ENCODE assay signal across 8 cellular contexts in genomic region chr2:152174574-152174973, GRCh38. TPM values are rescaled to one million over a fixed set of nuclear protein-coding genes. Genes with fewer than 3 reads are reported as not detected.
DNase-seq lines count a peak whose midpoint lies in the region; ATAC-seq and TF ChIP-seq lines count a peak whose summit lies in the region.

No MANE protein-coding gene starts in this region.

- H3K9me3 ChIP-seq in CD4-positive, CD25-positive, alpha-beta regulatory T cell (ENCODE audit: control insufficient read depth in 2 of 2, low read length in 2 of 2): no peaks in the 10 kb centered on the region
- H3K9me3 ChIP-seq in NT2/D1 (ENCODE audit: insufficient read depth, low read length) (no peaks in the 10 kb centered on the region), neutrophil (no peaks in the 10 kb centered on the region)

- TF ChIP-seq CTCF in endothelial cell (IDR thresholded peaks at IDR 0.05; ENCODE audit: unreplicated experiment) (no peak), neutrophil (IDR thresholded peaks at IDR 0.05) (no peak)

- no peak for ATAC-seq in CD4-positive, CD25-positive, alpha-beta regulatory T cell (ENCODE audit: low read depth in 2 of 2)
- no peak for ATAC-seq in GM21619 (IDR thresholded peaks at IDR 0.05; ENCODE audit: unreplicated experiment)

- peak overlapping the region; percentile 97 for H3K4me3 ChIP-seq in CD4-positive, CD25-positive, alpha-beta regulatory T cell (ENCODE audit: low read depth, low read length)
- peak overlapping the region; percentile 98 for H3K4me3 ChIP-seq in NT2/D1 (ENCODE audit: insufficient read length, low read depth)
- peak overlapping the region; percentile 82 to 88 for H3K4me3 ChIP-seq in neutrophil (ENCODE audit: low read depth in 1 of 2, low read length in 1 of 2)

- H3K4me1 ChIP-seq in CD4-positive, CD25-positive, alpha-beta regulatory T cell (ENCODE audit: control insufficient read depth, insufficient read depth, low read length, poor library complexity, severe bottlenecking): peaks cover 23% of the 10 kb centered on the region
- H3K4me1 ChIP-seq in NT2/D1 (ENCODE audit: insufficient read depth, insufficient read length) (no peaks in the 10 kb centered on the region), neutrophil (ENCODE audit: control insufficient read depth in 1 of 2, insufficient read depth in 1 of 2, low read depth in 1 of 2, low read length in 1 of 2) (peaks cover 25 to 36% of the 10 kb centered on the region in 2 experiments)

- H3K9me3 Mint-ChIP-seq in CD4-positive, CD25-positive, alpha-beta regulatory T cell: no peaks in the 10 kb centered on the region
- H3K9me3 Mint-ChIP-seq in endothelial cell (ENCODE audit: unreplicated experiment): no peaks in the 10 kb centered on the region

- H3K27ac ChIP-seq in CD4-positive, CD25-positive, alpha-beta regulatory T cell (ENCODE audit: insufficient read depth, low read length, poor library complexity, severe bottlenecking): peak overlapping the region; percentile 89
- peak overlapping the region; percentile 100 for H3K27ac ChIP-seq in neutrophil

- H3K27me3 Mint-ChIP-seq in CD4-positive, CD25-positive, alpha-beta regulatory T cell: peaks cover 4% of the 10 kb centered on the region
- H3K27me3 Mint-ChIP-seq in endothelial cell (ENCODE audit: unreplicated experiment): peaks cover 2% of the 10 kb centered on the region

- H3K27ac Mint-ChIP-seq in CD4-positive, CD25-positive, alpha-beta regulatory T cell: peak overlapping the region; percentile 98 to 100 (median 99)
- peak overlapping the region; percentile 99 for H3K27ac Mint-ChIP-seq in endothelial cell (ENCODE audit: unreplicated experiment)

- H3K4me1 Mint-ChIP-seq in CD4-positive, CD25-positive, alpha-beta regulatory T cell: peaks cover 22 to 49% (median 36%) of the 10 kb centered on the region in 4 donors
- peaks cover 12% of the 10 kb centered on the region for H3K4me1 Mint-ChIP-seq in endothelial cell (ENCODE audit: unreplicated experiment)

- H3K27me3 ChIP-seq in CD4-positive, CD25-positive, alpha-beta regulatory T cell (ENCODE audit: control insufficient read depth, insufficient read depth, low read length): no peaks in the 10 kb centered on the region
- H3K27me3 ChIP-seq in NT2/D1 (ENCODE audit: insufficient read depth, insufficient read length): no peaks in the 10 kb centered on the region
- H3K27me3 ChIP-seq in neutrophil: no peaks in the 10 kb centered on the region

- peak overlapping the region; percentile 99 for H3K9ac ChIP-seq in NT2/D1 (ENCODE audit: insufficient read length, low read depth)

- peaks cover 1% of the 10 kb centered on the region for H3K36me3 Mint-ChIP-seq in CD4-positive, CD25-positive, alpha-beta regulatory T cell
- H3K36me3 Mint-ChIP-seq in endothelial cell (ENCODE audit: low read depth, unreplicated experiment): peaks cover 15% of the 10 kb centered on the region

- H3K36me3 ChIP-seq in CD4-positive, CD25-positive, alpha-beta regulatory T cell (ENCODE audit: control insufficient read depth, insufficient read depth, low read length): no peaks in the 10 kb centered on the region
- H3K36me3 ChIP-seq in NT2/D1 (ENCODE audit: insufficient read depth, insufficient read length, low read length) (no peaks in the 10 kb centered on the region), neutrophil (no peaks in the 10 kb centered on the region)

- peak overlapping the region; percentile 97 to 100 (median 98) for H3K4me3 Mint-ChIP-seq in CD4-positive, CD25-positive, alpha-beta regulatory T cell
- H3K4me3 Mint-ChIP-seq in endothelial cell (ENCODE audit: unreplicated experiment): peak overlapping the region; percentile 96

- DNase-seq in CD4-positive, CD25-positive, alpha-beta regulatory T cell: no peak
- DNase-seq in NT2/D1 (ENCODE audit: low read depth, low spot score): no peak
- no peak for DNase-seq in endothelial cell (ENCODE audit: low spot score)
- DNase-seq in stimulated activated CD4-positive, alpha-beta T cell treated with anti-CD3 and anti-CD28 coated beads, Interleukin-12 subunit alpha, Interleukin-12 subunit beta, amount 100 ng/mL, for 4 hours: no peak
- no peak for DNase-seq in ureter (ENCODE audit: low spot score)
- no peak for DNase-seq in AML-193 (lab: John Stamatoyannopoulos, UW)

RNA-seq across cellular contexts. Expression of gene STAM2, which starts 1.0 kb away (rescaled TPM):
- total RNA-seq in CD4-positive, CD25-positive, alpha-beta regulatory T cell: 13.4 TPM
- polyA plus RNA-seq in CD4-positive, CD25-positive, alpha-beta regulatory T cell: 1 to 10 TPM; 4.6 to 8.7 (median 7.1) TPM
- 22.9 TPM for total RNA-seq in endothelial cell (ENCODE audit: unreplicated experiment)
- total RNA-seq in ureter: 54.0 TPM
